ENCODE assay signal across 1 cellular context in the genomic region with DNA sequence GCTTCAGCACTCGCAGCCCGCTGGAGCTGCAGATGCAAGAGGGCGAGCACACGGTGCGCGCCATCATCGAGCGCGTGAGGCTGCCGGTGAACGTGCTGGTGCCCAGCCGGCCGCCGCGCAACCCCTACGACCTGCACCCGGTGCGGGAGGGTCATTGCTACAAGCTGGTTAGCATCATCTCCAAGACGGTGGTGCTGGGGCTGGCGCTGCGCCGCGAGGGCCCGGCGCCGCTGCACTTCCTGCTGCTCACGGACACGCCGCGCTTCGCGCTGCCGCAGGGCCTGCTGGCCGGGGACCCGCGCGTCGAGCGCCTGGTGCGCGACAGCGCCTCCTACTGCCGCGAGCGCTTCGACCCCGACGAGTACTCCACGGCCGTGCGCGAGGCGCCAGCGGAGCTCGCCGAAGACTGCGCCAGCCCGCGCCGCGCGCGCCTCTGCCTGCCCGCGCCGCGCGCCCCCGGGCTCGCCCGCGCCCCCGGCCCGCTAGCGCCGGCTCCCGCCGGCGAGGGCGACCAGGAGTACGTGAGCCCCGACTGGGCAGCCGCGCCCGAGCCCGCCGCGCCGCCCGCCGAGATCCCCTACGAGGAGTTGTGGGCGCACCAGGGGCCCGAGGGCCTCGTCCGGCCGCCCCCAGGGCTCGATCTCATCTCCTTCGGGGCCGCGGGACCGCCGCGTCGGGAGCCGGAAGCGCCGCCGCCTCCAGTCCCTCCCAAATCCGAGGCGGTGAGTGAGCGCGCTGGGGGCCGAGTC.
A peak's percentile ranks its signal among the peaks of the same experiment; 100 is the strongest.
TF ChIP-seq lines count a peak whose summit lies in the region.

No MANE protein-coding gene starts in this region.

TF ChIP-seq in K562, 482 proteins besides CTCF, POLR2A, EP300 and RAD21 (continued from another document and continues in another):
- TF ChIP-seq RERE (CRISPR knock-in tag; IDR thresholded peaks at IDR 0.05; ENCODE audit: borderline replicate concordance) (no peak), MEIS2 (IDR thresholded peaks at IDR 0.05; ENCODE audit: partially characterized antibody) (no peak), ZFX (CRISPR knock-in tag; IDR thresholded peaks at IDR 0.05) (peak; percentile 94), NR2C2 (CRISPR knock-in tag; IDR thresholded peaks at IDR 0.05) (peak; percentile 83), NR2C2 (tag; IDR thresholded peaks at IDR 0.05) (peak; percentile 71), HOXB6 (CRISPR knock-in tag; IDR thresholded peaks at IDR 0.05; ENCODE audit: borderline replicate concordance) (no peak), ATF2 (CRISPR knock-in tag; IDR thresholded peaks at IDR 0.05) (0 out of 2 replicates have a peak, but pooled peaks have one; percentile 68), MTA2 (IDR thresholded peaks at IDR 0.05; ENCODE audit: low read depth) (no peak), PHB2 (IDR thresholded peaks at IDR 0.05; ENCODE audit: low read depth) (no peak), ZNF644 (tag; IDR thresholded peaks at IDR 0.05; ENCODE audit: low read depth) (peak; percentile 75), FOXA3 (CRISPR knock-in tag; conservative IDR thresholded peaks at IDR 0.05 in 1 of 2, IDR thresholded peaks at IDR 0.05 in 1 of 2) (peak in 1 of 2 experiments; percentile 52; a peak in 1 of 4 replicates), ZC3H8 (IDR thresholded peaks at IDR 0.05) (no peak), TGIF2 (CRISPR knock-in tag; IDR thresholded peaks at IDR 0.05) (no peak), SAP30 (IDR thresholded peaks at IDR 0.05; ENCODE audit: borderline replicate concordance, insufficient read depth, low read depth, low read length, poor library complexity, severe bottlenecking) (no peak), RFX1 (IDR thresholded peaks at IDR 0.05) (no peak), TSC22D4 (tag; IDR thresholded peaks at IDR 0.05) (no peak), CHCHD3 (CRISPR knock-in tag; IDR thresholded peaks at IDR 0.05) (no peak), TFE3 (CRISPR knock-in tag; IDR thresholded peaks at IDR 0.05) (no peak), POU5F1 (IDR thresholded peaks at IDR 0.05; ENCODE audit: borderline replicate concordance, low read depth, low read length, partially characterized antibody) (no peak), PHF8 (IDR thresholded peaks at IDR 0.05; ENCODE audit: borderline replicate concordance, low read length) (peak; percentile 79; the same call in 1 of the 2 replicates), ZNF431 (CRISPR knock-in tag; IDR thresholded peaks at IDR 0.05) (peak; percentile 82), BCOR (IDR thresholded peaks at IDR 0.05) (no peak), ARID2 (IDR thresholded peaks at IDR 0.05) (no peak), KHSRP (IDR thresholded peaks at IDR 0.05) (no peak), FUS (optimal IDR thresholded peaks at IDR 0.05; ENCODE audit: low read depth, low read length) (no peak), GMEB1 (CRISPR knock-in tag; IDR thresholded peaks at IDR 0.05) (peak; percentile 83), POLR2G (IDR thresholded peaks at IDR 0.05; ENCODE audit: low read depth, low read length) (peak; percentile 87), WHSC1 (IDR thresholded peaks at IDR 0.05; ENCODE audit: low read length) (no peak), ZNF184 (CRISPR knock-in tag; IDR thresholded peaks at IDR 0.05) (no peak), PTBP1 (IDR thresholded peaks at IDR 0.05; ENCODE audit: low read depth, low read length) (no peak), SUPT5H (IDR thresholded peaks at IDR 0.05) (no peak), ETV1 (tag; conservative IDR thresholded peaks at IDR 0.05; ENCODE audit: low read depth) (peak; percentile 46; the same call in 1 of the 2 replicates), HCFC1 (IDR thresholded peaks at IDR 0.05; ENCODE audit: low read depth, low read length) (0 out of 2 replicates have a peak, but pooled peaks have one; percentile 28), GATAD2A (IDR thresholded peaks at IDR 0.05) (0 out of 2 replicates have a peak, but pooled peaks have one; percentile 47), RBFOX2 (IDR thresholded peaks at IDR 0.05; ENCODE audit: low read depth, low read length) (peak; percentile 85), PHF20 (IDR thresholded peaks at IDR 0.05; ENCODE audit: partially characterized antibody) (peak; percentile 80), MTA1 (IDR thresholded peaks at IDR 0.05; ENCODE audit: borderline replicate concordance) (no peak), THRA (IDR thresholded peaks at IDR 0.05) (no peak)
- TF ChIP-seq, protein P1, sequence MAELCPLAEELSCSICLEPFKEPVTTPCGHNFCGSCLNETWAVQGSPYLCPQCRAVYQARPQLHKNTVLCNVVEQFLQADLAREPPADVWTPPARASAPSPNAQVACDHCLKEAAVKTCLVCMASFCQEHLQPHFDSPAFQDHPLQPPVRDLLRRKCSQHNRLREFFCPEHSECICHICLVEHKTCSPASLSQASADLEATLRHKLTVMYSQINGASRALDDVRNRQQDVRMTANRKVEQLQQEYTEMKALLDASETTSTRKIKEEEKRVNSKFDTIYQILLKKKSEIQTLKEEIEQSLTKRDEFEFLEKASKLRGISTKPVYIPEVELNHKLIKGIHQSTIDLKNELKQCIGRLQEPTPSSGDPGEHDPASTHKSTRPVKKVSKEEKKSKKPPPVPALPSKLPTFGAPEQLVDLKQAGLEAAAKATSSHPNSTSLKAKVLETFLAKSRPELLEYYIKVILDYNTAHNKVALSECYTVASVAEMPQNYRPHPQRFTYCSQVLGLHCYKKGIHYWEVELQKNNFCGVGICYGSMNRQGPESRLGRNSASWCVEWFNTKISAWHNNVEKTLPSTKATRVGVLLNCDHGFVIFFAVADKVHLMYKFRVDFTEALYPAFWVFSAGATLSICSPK (IDR thresholded peaks at IDR 0.05; ENCODE audit: borderline replicate concordance), result no peak
- TF ChIP-seq, protein P2, sequence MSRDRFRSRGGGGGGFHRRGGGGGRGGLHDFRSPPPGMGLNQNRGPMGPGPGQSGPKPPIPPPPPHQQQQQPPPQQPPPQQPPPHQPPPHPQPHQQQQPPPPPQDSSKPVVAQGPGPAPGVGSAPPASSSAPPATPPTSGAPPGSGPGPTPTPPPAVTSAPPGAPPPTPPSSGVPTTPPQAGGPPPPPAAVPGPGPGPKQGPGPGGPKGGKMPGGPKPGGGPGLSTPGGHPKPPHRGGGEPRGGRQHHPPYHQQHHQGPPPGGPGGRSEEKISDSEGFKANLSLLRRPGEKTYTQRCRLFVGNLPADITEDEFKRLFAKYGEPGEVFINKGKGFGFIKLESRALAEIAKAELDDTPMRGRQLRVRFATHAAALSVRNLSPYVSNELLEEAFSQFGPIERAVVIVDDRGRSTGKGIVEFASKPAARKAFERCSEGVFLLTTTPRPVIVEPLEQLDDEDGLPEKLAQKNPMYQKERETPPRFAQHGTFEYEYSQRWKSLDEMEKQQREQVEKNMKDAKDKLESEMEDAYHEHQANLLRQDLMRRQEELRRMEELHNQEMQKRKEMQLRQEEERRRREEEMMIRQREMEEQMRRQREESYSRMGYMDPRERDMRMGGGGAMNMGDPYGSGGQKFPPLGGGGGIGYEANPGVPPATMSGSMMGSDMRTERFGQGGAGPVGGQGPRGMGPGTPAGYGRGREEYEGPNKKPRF (IDR thresholded peaks at IDR 0.05; ENCODE audit: low read depth, low read length), result no peak
- TF ChIP-seq, protein P3, sequence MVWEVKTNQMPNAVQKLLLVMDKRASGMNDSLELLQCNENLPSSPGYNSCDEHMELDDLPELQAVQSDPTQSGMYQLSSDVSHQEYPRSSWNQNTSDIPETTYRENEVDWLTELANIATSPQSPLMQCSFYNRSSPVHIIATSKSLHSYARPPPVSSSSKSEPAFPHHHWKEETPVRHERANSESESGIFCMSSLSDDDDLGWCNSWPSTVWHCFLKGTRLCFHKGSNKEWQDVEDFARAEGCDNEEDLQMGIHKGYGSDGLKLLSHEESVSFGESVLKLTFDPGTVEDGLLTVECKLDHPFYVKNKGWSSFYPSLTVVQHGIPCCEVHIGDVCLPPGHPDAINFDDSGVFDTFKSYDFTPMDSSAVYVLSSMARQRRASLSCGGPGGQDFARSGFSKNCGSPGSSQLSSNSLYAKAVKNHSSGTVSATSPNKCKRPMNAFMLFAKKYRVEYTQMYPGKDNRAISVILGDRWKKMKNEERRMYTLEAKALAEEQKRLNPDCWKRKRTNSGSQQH (CRISPR knock-in tag; IDR thresholded peaks at IDR 0.05), result no peak
- TF ChIP-seq, protein P4, sequence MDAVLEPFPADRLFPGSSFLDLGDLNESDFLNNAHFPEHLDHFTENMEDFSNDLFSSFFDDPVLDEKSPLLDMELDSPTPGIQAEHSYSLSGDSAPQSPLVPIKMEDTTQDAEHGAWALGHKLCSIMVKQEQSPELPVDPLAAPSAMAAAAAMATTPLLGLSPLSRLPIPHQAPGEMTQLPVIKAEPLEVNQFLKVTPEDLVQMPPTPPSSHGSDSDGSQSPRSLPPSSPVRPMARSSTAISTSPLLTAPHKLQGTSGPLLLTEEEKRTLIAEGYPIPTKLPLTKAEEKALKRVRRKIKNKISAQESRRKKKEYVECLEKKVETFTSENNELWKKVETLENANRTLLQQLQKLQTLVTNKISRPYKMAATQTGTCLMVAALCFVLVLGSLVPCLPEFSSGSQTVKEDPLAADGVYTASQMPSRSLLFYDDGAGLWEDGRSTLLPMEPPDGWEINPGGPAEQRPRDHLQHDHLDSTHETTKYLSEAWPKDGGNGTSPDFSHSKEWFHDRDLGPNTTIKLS (IDR thresholded peaks at IDR 0.05; ENCODE audit: borderline replicate concordance, low read depth), result peak; percentile 50; the same call in 1 of the 2 replicates
